8 cellular contexts compared by ENCODE assay signal in the genomic region with DNA sequence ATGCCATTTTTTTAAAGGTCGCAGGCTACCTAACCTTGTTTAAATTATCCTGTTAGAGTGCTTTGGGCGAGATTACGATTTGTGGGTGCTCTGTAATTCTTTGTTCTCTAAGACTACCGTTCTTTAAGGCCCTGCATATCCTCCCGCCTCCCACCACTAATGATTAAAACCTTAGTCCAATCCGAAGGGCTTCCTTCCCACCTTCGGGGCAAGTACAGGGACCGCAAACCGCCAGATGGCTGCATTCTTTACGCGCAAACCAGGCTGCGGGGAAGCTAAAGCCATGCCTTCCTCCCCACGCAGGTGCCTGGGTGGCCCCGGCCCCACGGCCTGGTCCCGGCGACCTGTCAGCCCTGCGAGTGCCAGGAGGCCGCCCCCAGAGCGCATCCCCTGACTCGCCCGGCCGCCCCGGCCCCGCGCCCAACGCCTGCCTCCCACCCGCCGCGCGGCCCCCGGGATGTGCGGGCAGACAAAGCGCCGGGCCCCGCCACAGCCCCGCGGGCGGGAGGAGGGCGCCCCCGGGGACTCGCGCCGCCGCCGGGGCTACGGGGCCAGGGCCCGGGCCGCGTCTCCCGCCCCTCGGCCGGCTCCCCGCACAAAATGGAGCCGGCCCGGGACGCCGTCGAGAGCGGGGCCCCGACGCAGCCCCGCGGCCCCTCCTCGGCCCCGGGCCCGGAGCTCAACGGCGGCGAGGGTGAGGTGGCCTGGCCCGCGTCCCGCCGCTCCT. TPM values are rescaled to one million over a fixed set of nuclear protein-coding genes. Genes with fewer than 3 reads are reported as not detected.
DNase-seq lines count a peak whose midpoint lies in the region; ATAC-seq, FAIRE-seq and TF ChIP-seq lines count a peak whose summit lies in the region.

No MANE protein-coding gene starts in this region.

- H3K4me2 ChIP-seq in neural cell (ENCODE audit: low read length), result peak overlapping the region; percentile 66

- no peaks in the 10 kb centered on the region for H3K9me3 ChIP-seq in neural cell (ENCODE audit: low read length)

- peak; percentile 23 for FAIRE-seq in RCC 7860 (lab: Jason Lieb, UNC)

- H3K36me3 ChIP-seq in neural cell (ENCODE audit: insufficient read depth, low read length), result peaks cover 3% of the 10 kb centered on the region

- no peak for TF ChIP-seq CTCF in AG10803 (conservative IDR thresholded peaks at IDR 0.05; ENCODE audit: low read length)
- TF ChIP-seq CTCF in neural cell (IDR thresholded peaks at IDR 0.05; ENCODE audit: poor library complexity, severe bottlenecking), result peak; percentile 18

- H3K27ac ChIP-seq in neural cell (ENCODE audit: low read length) (peak overlapping the region; percentile 96), substantia nigra (ENCODE audit: low read depth, low read length, poor library complexity, severe bottlenecking) (peak overlapping the region; percentile 77)

- no peak for TF ChIP-seq RAD21 in neural cell (conservative IDR thresholded peaks at IDR 0.05)

- no peaks in the 10 kb centered on the region for H3K9me2 ChIP-seq in neural cell (ENCODE audit: insufficient read depth, low read length)

- H3K4me3 ChIP-seq in AG10803 (ENCODE audit: low read length) (peak overlapping the region; percentile 79), neural cell (ENCODE audit: low read length) (peak overlapping the region; percentile 83)

- H4K20me1 ChIP-seq in neural cell (ENCODE audit: insufficient read depth), result no peaks in the 10 kb centered on the region

- no peaks in the 10 kb centered on the region for H3K27me3 ChIP-seq in neural cell (ENCODE audit: insufficient read depth, low read depth, low read length)

- H3K9ac ChIP-seq in neural cell (ENCODE audit: low read length), result peak overlapping the region; percentile 93

- TF ChIP-seq EP300 in neural cell (conservative IDR thresholded peaks at IDR 0.05; ENCODE audit: poor library complexity, severe bottlenecking), result no peak

- peaks cover 6% of the 10 kb centered on the region for H3F3A ChIP-seq in neural cell (ENCODE audit: insufficient read depth, low read length, poor library complexity, severe bottlenecking)

- peaks cover 27% of the 10 kb centered on the region for H3K79me2 ChIP-seq in neural cell (replicated peaks; ENCODE audit: insufficient read depth, low read length)

- ATAC-seq in GM19023 (IDR thresholded peaks at IDR 0.05; ENCODE audit: unreplicated experiment) (peak; percentile 33), HG03139 (IDR thresholded peaks at IDR 0.05; ENCODE audit: unreplicated experiment) (peak; percentile 33)

- H2AFZ ChIP-seq in neural cell (ENCODE audit: low read depth, low read length), result peak overlapping the region; percentile 73

- peak; percentile 75 for DNase-seq in AG10803 (ENCODE audit: low read depth)
- peak; percentile 58 for DNase-seq in RCC 7860 (ENCODE audit: low spot score)
- DNase-seq in activated effector memory CD4-positive, alpha-beta T cell treated with anti-CD3 and anti-CD28 coated beads, Interleukin-2, amount 50 U/mL, for 16 hours, result peak; percentile 83
- peak; percentile 12 for DNase-seq in fibroblast of the conjunctiva (ENCODE audit: low read depth)
- peak in 30 of 49 donors; percentile 7 to 83 (median 20) for DNase-seq in substantia nigra (lab: John Stamatoyannopoulos, UW)

TF ChIP-seq in neural cell, 6 proteins besides CTCF, POLR2A, EP300 and RAD21:
- TF ChIP-seq, protein P1, sequence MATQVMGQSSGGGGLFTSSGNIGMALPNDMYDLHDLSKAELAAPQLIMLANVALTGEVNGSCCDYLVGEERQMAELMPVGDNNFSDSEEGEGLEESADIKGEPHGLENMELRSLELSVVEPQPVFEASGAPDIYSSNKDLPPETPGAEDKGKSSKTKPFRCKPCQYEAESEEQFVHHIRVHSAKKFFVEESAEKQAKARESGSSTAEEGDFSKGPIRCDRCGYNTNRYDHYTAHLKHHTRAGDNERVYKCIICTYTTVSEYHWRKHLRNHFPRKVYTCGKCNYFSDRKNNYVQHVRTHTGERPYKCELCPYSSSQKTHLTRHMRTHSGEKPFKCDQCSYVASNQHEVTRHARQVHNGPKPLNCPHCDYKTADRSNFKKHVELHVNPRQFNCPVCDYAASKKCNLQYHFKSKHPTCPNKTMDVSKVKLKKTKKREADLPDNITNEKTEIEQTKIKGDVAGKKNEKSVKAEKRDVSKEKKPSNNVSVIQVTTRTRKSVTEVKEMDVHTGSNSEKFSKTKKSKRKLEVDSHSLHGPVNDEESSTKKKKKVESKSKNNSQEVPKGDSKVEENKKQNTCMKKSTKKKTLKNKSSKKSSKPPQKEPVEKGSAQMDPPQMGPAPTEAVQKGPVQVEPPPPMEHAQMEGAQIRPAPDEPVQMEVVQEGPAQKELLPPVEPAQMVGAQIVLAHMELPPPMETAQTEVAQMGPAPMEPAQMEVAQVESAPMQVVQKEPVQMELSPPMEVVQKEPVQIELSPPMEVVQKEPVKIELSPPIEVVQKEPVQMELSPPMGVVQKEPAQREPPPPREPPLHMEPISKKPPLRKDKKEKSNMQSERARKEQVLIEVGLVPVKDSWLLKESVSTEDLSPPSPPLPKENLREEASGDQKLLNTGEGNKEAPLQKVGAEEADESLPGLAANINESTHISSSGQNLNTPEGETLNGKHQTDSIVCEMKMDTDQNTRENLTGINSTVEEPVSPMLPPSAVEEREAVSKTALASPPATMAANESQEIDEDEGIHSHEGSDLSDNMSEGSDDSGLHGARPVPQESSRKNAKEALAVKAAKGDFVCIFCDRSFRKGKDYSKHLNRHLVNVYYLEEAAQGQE (IDR thresholded peaks at IDR 0.05; ENCODE audit: borderline replicate concordance), result peak; percentile 62
- TF ChIP-seq POLR2AphosphoS5 (IDR thresholded peaks at IDR 0.05), result peak; percentile 31
- TF ChIP-seq EZH2 (IDR thresholded peaks at IDR 0.05; ENCODE audit: borderline replicate concordance, insufficient read depth, low read length, poor library complexity, severe bottlenecking), result no peak
- TF ChIP-seq MXI1 (conservative IDR thresholded peaks at IDR 0.05; ENCODE audit: poor library complexity, severe bottlenecking), result peak; percentile 68
- TF ChIP-seq TAF1 (IDR thresholded peaks at IDR 0.05; ENCODE audit: low read depth), result peak; percentile 56
- no peak for TF ChIP-seq SMC3 (conservative IDR thresholded peaks at IDR 0.05; ENCODE audit: poor library complexity)

RNA-seq across cellular contexts. Expression of a gene that starts 0.7 kb away (rescaled TPM):
- polyA plus RNA-seq in neural cell, result 56.6 and 60.8 TPM in 2 replicates
- 39.4 and 49.4 TPM in 2 replicates for polyA minus RNA-seq in neural cell

Comparison
In these comparisons a context has a peak if more than half of its experiments do, and no peak if none do; other contexts are left out.
1. Peak in every context shown above with its lines: DNase-seq, ATAC-seq, H3K4me3 ChIP-seq and H3K27ac ChIP-seq.
2. DNase-seq: peak in every context shown above with its lines; median percentile 83 in activated effector memory CD4-positive, alpha-beta T cell treated with anti-CD3 and anti-CD28 coated beads, Interleukin-2, amount 50 U/mL, for 16 hours; 75 in AG10803; 58 in RCC 7860; 20 in substantia nigra; 12 in fibroblast of the conjunctiva.